Comparison of ENCODE assay signal across 11 cellular contexts in genomic region chr4:138977525-138977924, GRCh38. TPM values are rescaled to one million over a fixed set of nuclear protein-coding genes. Genes with fewer than 3 reads are reported as not detected.
DNase-seq lines count a peak whose midpoint lies in the region; ATAC-seq and TF ChIP-seq lines count a peak whose summit lies in the region.
"Had no signal": no experiment of that assay in that cellular context is flagged by ENCODE, and none has a peak within 500 bp of the region (broad histone marks: within the 10 kb centered on the region; RNA-seq: fewer than 3 reads in every experiment).

No MANE protein-coding gene starts in this region.

- H3K9me3 Mint-ChIP-seq in CD4-positive, alpha-beta T cell = no peaks in the 10 kb centered on the region
- H3K9me3 Mint-ChIP-seq in activated CD4-positive, alpha-beta memory T cell treated with anti-CD3 and anti-CD28 coated beads for 36 hours = no peaks in the 10 kb centered on the region

- ATAC-seq in GM21447 (IDR thresholded peaks at IDR 0.05; ENCODE audit: unreplicated experiment) (peak; percentile 97), HG03175 (IDR thresholded peaks at IDR 0.05; ENCODE audit: unreplicated experiment) (peak; percentile 97)
- no peak for ATAC-seq in CD4-positive, alpha-beta T cell (ENCODE audit: poor library complexity)
- ATAC-seq: Right ventricle myocardium inferior had no signal

- intact Hi-C loops in CD4-positive, alpha-beta T cell (cut with DNase I, micrococcal nuclease) = no loop called here
- intact Hi-C loops in activated CD4-positive, alpha-beta memory T cell treated with anti-CD3 and anti-CD28 coated beads for 36 hours (cut with micrococcal nuclease) = no loop called here
- intact Hi-C loops in ovary (cut with DNase I) = no loop called here

- no peaks in the 10 kb centered on the region for H3K4me1 ChIP-seq in ovary (ENCODE audit: insufficient read depth)

- no peak for TF ChIP-seq CTCF in GM13977 (IDR thresholded peaks at IDR 0.05; ENCODE audit: extremely low read depth, insufficient read depth, missing control alignments)
- no peak for TF ChIP-seq CTCF in CD4-positive, alpha-beta T cell (IDR thresholded peaks at IDR 0.05)
- TF ChIP-seq CTCF in ovary (IDR thresholded peaks at IDR 0.05) = no peak

- H3K27ac ChIP-seq in CD4-positive, alpha-beta T cell (ENCODE audit: low read depth, low read length) = no peak overlapping the region
- no peak overlapping the region for H3K27ac ChIP-seq in ovary

- no peak overlapping the region for H3K27ac Mint-ChIP-seq in CD4-positive, alpha-beta T cell
- H3K27ac Mint-ChIP-seq in activated CD4-positive, alpha-beta memory T cell treated with anti-CD3 and anti-CD28 coated beads for 36 hours = no peak overlapping the region
- H3K27ac Mint-ChIP-seq: CD4-positive, CD25-positive, alpha-beta regulatory T cell had no signal

- H3K36me3 Mint-ChIP-seq in CD4-positive, alpha-beta T cell (ENCODE audit: low read depth) = no peaks in the 10 kb centered on the region
- H3K36me3 Mint-ChIP-seq in activated CD4-positive, alpha-beta memory T cell treated with anti-CD3 and anti-CD28 coated beads for 36 hours = no peaks in the 10 kb centered on the region
- H3K36me3 Mint-ChIP-seq: CD4-positive, CD25-positive, alpha-beta regulatory T cell had no signal

- no peaks in the 10 kb centered on the region for H3K27me3 ChIP-seq in CD4-positive, alpha-beta T cell (ENCODE audit: control insufficient read depth, insufficient read depth, low read length)
- no peaks in the 10 kb centered on the region for H3K27me3 ChIP-seq in ovary

- H3K27me3 Mint-ChIP-seq in CD4-positive, alpha-beta T cell = peaks cover 4% of the 10 kb centered on the region
- H3K27me3 Mint-ChIP-seq in activated CD4-positive, alpha-beta memory T cell treated with anti-CD3 and anti-CD28 coated beads for 36 hours = peaks cover 1% of the 10 kb centered on the region

- H3K4me3 ChIP-seq in ovary = no peak overlapping the region

- DNase-seq in GM13977 (ENCODE audit: low spot score) (peak; percentile 59), dermis blood vessel endothelial cell (peak; percentile 39), foreskin melanocyte (no peak), ovary (no peak)
- DNase-seq in CD4-positive, alpha-beta T cell = no peak
- no peak for DNase-seq in activated CD4-positive, alpha-beta memory T cell treated with anti-CD3 and anti-CD28 coated beads for 36 hours
- DNase-seq: activated effector memory CD4-positive, alpha-beta T cell treated with Interleukin-2 at 50 U/mL for 16 hours; CD4-positive, CD25-positive, alpha-beta regulatory T cell had no signal

- in situ Hi-C loops in GM13977 (cut with MboI; ENCODE audit: low pct_unique_long_range_greater_than_20kb, low sequenced_read_pairs, unreplicated experiment) = no loop called here

- H3K9me3 ChIP-seq in CD4-positive, alpha-beta T cell (ENCODE audit: control insufficient read depth, low read length) = no peaks in the 10 kb centered on the region
- no peaks in the 10 kb centered on the region for H3K9me3 ChIP-seq in ovary

- no peaks in the 10 kb centered on the region for H3K4me1 Mint-ChIP-seq in CD4-positive, alpha-beta T cell (ENCODE audit: low read depth)
- H3K4me1 Mint-ChIP-seq in activated CD4-positive, alpha-beta memory T cell treated with anti-CD3 and anti-CD28 coated beads for 36 hours (ENCODE audit: low read depth) = no peaks in the 10 kb centered on the region
- H3K4me1 Mint-ChIP-seq: CD4-positive, CD25-positive, alpha-beta regulatory T cell had no signal

- no peak overlapping the region for H3K4me3 Mint-ChIP-seq in CD4-positive, alpha-beta T cell
- H3K4me3 Mint-ChIP-seq in activated CD4-positive, alpha-beta memory T cell treated with anti-CD3 and anti-CD28 coated beads for 36 hours = no peak overlapping the region
- H3K4me3 Mint-ChIP-seq: CD4-positive, CD25-positive, alpha-beta regulatory T cell had no signal

- 65 to 73% (median 68%) methylated on average over 5 of the region's 5 CpGs for WGBS in ovary, 3 donors

- CTCF ChIA-PET in CD4-positive, alpha-beta T cell (lab: Charles Lee) = no interaction called here
- CTCF ChIA-PET in activated CD4-positive, alpha-beta memory T cell treated with anti-CD3 and anti-CD28 coated beads for 36 hours (lab: Charles Lee) = no interaction called here

- no peak for TF ChIP-seq POLR2A in ovary (IDR thresholded peaks at IDR 0.05)

- no peak for TF ChIP-seq EP300 in ovary (IDR thresholded peaks at IDR 0.05)

- POLR2A ChIA-PET in CD4-positive, alpha-beta T cell (lab: Charles Lee) = interaction anchor here (0.6 kb wide), 1 partner anchor 1338 kb away, joined by 3 read pairs; no protein-coding TSS in a partner anchor
- POLR2A ChIA-PET in activated CD4-positive, alpha-beta memory T cell treated with anti-CD3 and anti-CD28 coated beads for 36 hours (lab: Charles Lee) = no interaction called here

- H3K36me3 ChIP-seq in ovary = no peaks in the 10 kb centered on the region

RNA-seq across cellular contexts. Expression of gene NOCT, which starts 38.1 kb away (rescaled TPM):
- total RNA-seq in dermis blood vessel endothelial cell = 18.5 and 27.6 TPM in 2 replicates
- 10 to 100 TPM; 13.7 to 15.8 TPM for total RNA-seq in CD4-positive, alpha-beta T cell
- 10 to 100 TPM; 12.2 to 14.3 TPM for total RNA-seq in activated CD4-positive, alpha-beta memory T cell treated with anti-CD3 and anti-CD28 coated beads for 36 hours
- 1 to 10 TPM in 6 of 7 donors, under 1 TPM in 1; 0.97 to 5.9 (median 1.8) TPM for total RNA-seq in ovary
- polyA plus RNA-seq in ovary = 1 to 10 TPM in 1 of 2 donors, under 1 TPM in 1; 0.54 to 2.5 TPM

Comparison
In these comparisons a context has a peak if more than half of its experiments do, and no peak if none do; other contexts are left out.
1. DNase-seq: peak in GM13977 (single experiment) and dermis blood vessel endothelial cell (single experiment); none in foreskin melanocyte (single experiment), CD4-positive, alpha-beta T cell (0 of 10), activated CD4-positive, alpha-beta memory T cell treated with anti-CD3 and anti-CD28 coated beads for 36 hours (single experiment) and ovary (0 of 5).